8 cellular contexts compared by ENCODE assay signal in the genomic region with DNA sequence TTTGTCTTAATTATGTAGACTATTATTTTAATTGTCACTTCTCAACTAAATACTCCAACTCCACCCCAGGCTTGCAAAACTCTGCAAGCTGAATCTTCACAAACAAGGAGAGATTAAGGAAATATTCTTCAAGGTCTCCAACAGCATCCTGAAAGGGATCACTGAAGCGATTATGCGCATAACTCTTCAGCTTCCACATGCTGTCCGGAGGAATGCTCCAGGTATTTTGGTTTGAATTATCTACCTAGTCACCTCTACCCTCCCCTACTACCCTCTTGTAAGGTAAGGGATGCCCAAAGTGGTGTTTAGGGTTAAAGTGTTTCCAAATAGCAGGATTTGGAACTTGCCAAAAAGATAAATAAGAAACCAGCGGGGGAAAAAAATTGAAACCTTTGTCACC. TPM values are rescaled to one million over a fixed set of nuclear protein-coding genes. Genes with fewer than 3 reads are reported as not detected.
DNase-seq lines count a peak whose midpoint lies in the region; ATAC-seq and TF ChIP-seq lines count a peak whose summit lies in the region.

No MANE protein-coding gene starts in this region.

- no peaks in the 10 kb centered on the region for H3K27me3 ChIP-seq in tibial nerve

- peaks cover 31% of the 10 kb centered on the region for H3K4me1 Mint-ChIP-seq in activated T-cell treated with anti-CD3 and anti-CD28 coated beads, Interleukin-2, amount 50 U/mL, for 72 hours (ENCODE audit: low read depth)
- H3K4me1 Mint-ChIP-seq in activated T-helper 2 cell treated with anti-CD3 and anti-CD28 coated beads, Interferon-gamma antibody, Interleukin-2, Interleukin-4, amounts not matched to agents 10 μg/mL and 5 μg/mL and 100 μg/mL, durations not matched to agents 14 hours and 24 hours and 36 hours (ENCODE audit: low read depth) = peaks cover 23% of the 10 kb centered on the region

- H3K27ac Mint-ChIP-seq in activated T-cell treated with anti-CD3 and anti-CD28 coated beads, Interleukin-2, amount 50 U/mL, for 72 hours = peak overlapping the region; percentile 43
- no peak overlapping the region for H3K27ac Mint-ChIP-seq in activated T-helper 2 cell treated with anti-CD3 and anti-CD28 coated beads, Interferon-gamma antibody, Interleukin-2, Interleukin-4, amounts not matched to agents 10 μg/mL and 5 μg/mL and 100 μg/mL, durations not matched to agents 14 hours and 24 hours and 36 hours

- no peaks in the 10 kb centered on the region for H3K9me3 ChIP-seq in tibial nerve

- no peak for TF ChIP-seq POLR2A in tibial nerve (IDR thresholded peaks at IDR 0.05)

- H3K4me3 ChIP-seq in tibial nerve = peak overlapping the region; percentile 29 to 92 (median 72)

- 41 to 47% methylated on average over 4 of the region's 4 CpGs for WGBS in tibial nerve, 2 donors

- DNase-seq in activated T-cell treated with anti-CD3 and anti-CD28 coated beads, Interleukin-2, amount 50 U/mL, for 72 hours = no peak
- DNase-seq in activated T-cell treated with anti-CD3 and anti-CD28 coated beads for 4 hours (no peak), left kidney (ENCODE audit: low read depth, low spot score) (peak; percentile 58), tibial nerve (ENCODE audit: low spot score in 2 of 2) (no peak), NCI-H2107 treated with DMSO at 0.1 percent for 48 hours (lab: John Stamatoyannopoulos, UW; ENCODE audit: unreplicated experiment) (no peak)
- no peak for DNase-seq in activated T-helper 2 cell treated with anti-CD3 and anti-CD28 coated beads, Interferon-gamma antibody, Interleukin-2, Interleukin-4, amounts not matched to agents 10 μg/mL and 5 μg/mL and 100 μg/mL, durations not matched to agents 14 hours and 24 hours and 36 hours (ENCODE audit: low spot score)

- H3K36me3 ChIP-seq in tibial nerve = peaks cover 0 to 5% (median 0%) of the 10 kb centered on the region in 3 donors

- peaks cover 44% of the 10 kb centered on the region for H3K27me3 Mint-ChIP-seq in activated T-cell treated with anti-CD3 and anti-CD28 coated beads, Interleukin-2, amount 50 U/mL, for 72 hours (ENCODE audit: low read depth)
- peaks cover 52% of the 10 kb centered on the region for H3K27me3 Mint-ChIP-seq in activated T-helper 2 cell treated with anti-CD3 and anti-CD28 coated beads, Interferon-gamma antibody, Interleukin-2, Interleukin-4, amounts not matched to agents 10 μg/mL and 5 μg/mL and 100 μg/mL, durations not matched to agents 14 hours and 24 hours and 36 hours (ENCODE audit: low read depth)

- ATAC-seq in activated T-cell treated with anti-CD3 and anti-CD28 coated beads, Interleukin-2, amount 50 U/mL, for 72 hours (replicated peaks in 1 of 2) = no peak
- ATAC-seq in GM21528 (IDR thresholded peaks at IDR 0.05; ENCODE audit: low FRiP score, unreplicated experiment) (no peak), HG03432 (IDR thresholded peaks at IDR 0.05; ENCODE audit: unreplicated experiment) (no peak)

- no peaks in the 10 kb centered on the region for H3K9me3 Mint-ChIP-seq in activated T-cell treated with anti-CD3 and anti-CD28 coated beads, Interleukin-2, amount 50 U/mL, for 72 hours
- H3K9me3 Mint-ChIP-seq in activated T-helper 2 cell treated with anti-CD3 and anti-CD28 coated beads, Interferon-gamma antibody, Interleukin-2, Interleukin-4, amounts not matched to agents 10 μg/mL and 5 μg/mL and 100 μg/mL, durations not matched to agents 14 hours and 24 hours and 36 hours = no peaks in the 10 kb centered on the region

- H3K36me3 Mint-ChIP-seq in activated T-cell treated with anti-CD3 and anti-CD28 coated beads, Interleukin-2, amount 50 U/mL, for 72 hours (ENCODE audit: insufficient read depth in 2 of 2) = peaks cover 3 to 5% of the 10 kb centered on the region in 2 donors
- no peaks in the 10 kb centered on the region for H3K36me3 Mint-ChIP-seq in activated T-helper 2 cell treated with anti-CD3 and anti-CD28 coated beads, Interferon-gamma antibody, Interleukin-2, Interleukin-4, amounts not matched to agents 10 μg/mL and 5 μg/mL and 100 μg/mL, durations not matched to agents 14 hours and 24 hours and 36 hours (ENCODE audit: low read depth)

- peaks cover 0 to 58% (median 5%) of the 10 kb centered on the region in 4 donors for H3K4me1 ChIP-seq in tibial nerve

- peak overlapping the region; percentile 76 to 85 for H3K4me3 Mint-ChIP-seq in activated T-cell treated with anti-CD3 and anti-CD28 coated beads, Interleukin-2, amount 50 U/mL, for 72 hours
- H3K4me3 Mint-ChIP-seq in activated T-helper 2 cell treated with anti-CD3 and anti-CD28 coated beads, Interferon-gamma antibody, Interleukin-2, Interleukin-4, amounts not matched to agents 10 μg/mL and 5 μg/mL and 100 μg/mL, durations not matched to agents 14 hours and 24 hours and 36 hours (ENCODE audit: low read depth) = peak overlapping the region; percentile 67

- no peak for TF ChIP-seq EP300 in tibial nerve (IDR thresholded peaks at IDR 0.05)

- no peak for TF ChIP-seq CTCF in tibial nerve (IDR thresholded peaks at IDR 0.05)

- H3K27ac ChIP-seq in tibial nerve = peak overlapping the region; percentile 7 to 89 (median 38)

- intact Hi-C loops in activated T-helper 2 cell treated with anti-CD3 and anti-CD28 coated beads, Interferon-gamma antibody, Interleukin-2, Interleukin-4, amounts not matched to agents 10 μg/mL and 5 μg/mL and 100 μg/mL, durations not matched to agents 14 hours and 24 hours and 36 hours (cut with micrococcal nuclease) = loop anchor here (5.0 to 10.0 kb wide), 7 partner anchors 80 to 912 kb away; a partner anchor contains a TSS

RNA-seq across cellular contexts. Expression of a gene that starts 11.7 kb away (rescaled TPM):
- 10 to 100 TPM in 1 of 2 donors, 1 to 10 TPM in 1; 5.9 to 10.5 TPM for total RNA-seq in activated T-cell treated with anti-CD3 and anti-CD28 coated beads, Interleukin-2, amount 50 U/mL, for 72 hours
- 4.8 and 5.2 TPM in 2 replicates for total RNA-seq in activated T-helper 2 cell treated with anti-CD3 and anti-CD28 coated beads, Interferon-gamma antibody, Interleukin-2, Interleukin-4, amounts not matched to agents 10 μg/mL and 5 μg/mL and 100 μg/mL, durations not matched to agents 14 hours and 24 hours and 36 hours
- total RNA-seq in tibial nerve = 100 to 1,000 TPM in 1 of 4 donors, 10 to 100 TPM in 3; 39.0 to 173 (median 86.6) TPM
